In genomic region chr1:226733309-226733708, GRCh38 we compare ENCODE assay signal across 11 cellular contexts. TPM values are rescaled to one million over a fixed set of nuclear protein-coding genes. Genes with fewer than 3 reads are reported as not detected.
A peak's percentile ranks its signal among the peaks of the same experiment; 100 is the strongest.
DNase-seq lines count a peak whose midpoint lies in the region; ATAC-seq and TF ChIP-seq lines count a peak whose summit lies in the region.
"Had no signal": no experiment of that assay in that cellular context is flagged by ENCODE, and none has a peak within 500 bp of the region (broad histone marks: within the 10 kb centered on the region; RNA-seq: fewer than 3 reads in every experiment).

No MANE protein-coding gene starts in this region.

- H3K27ac ChIP-seq in skeletal muscle tissue (ENCODE audit: low read depth, low read length), result no peak overlapping the region
- H3K27ac ChIP-seq: tibial artery had no signal

- peaks cover 22% of the 10 kb centered on the region for H3K36me3 Mint-ChIP-seq in T-helper 17 cell (ENCODE audit: low read depth)
- H3K36me3 Mint-ChIP-seq in endothelial cell (ENCODE audit: low read depth, unreplicated experiment), result peaks cover 49% of the 10 kb centered on the region

- H3K9ac ChIP-seq in skeletal muscle tissue (ENCODE audit: low read depth in 1 of 3, low read length in 3 of 3), result peak overlapping the region in 2 of 3 donors; percentile 37 to 58

- no peaks in the 10 kb centered on the region for H3K9me3 Mint-ChIP-seq in endothelial cell (ENCODE audit: unreplicated experiment)
- H3K9me3 Mint-ChIP-seq: dendritic cell treated with granulocyte-macrophage colony-stimulating factor and Interleukin-4, amounts not matched to agents 40 ng/mL and 50 ng/mL, for 4 days had no signal

- DNase-seq in T-helper 17 cell (peak in 1 of 3 donors; percentile 42), endothelial cell (ENCODE audit: low spot score) (no peak), NCI-H2081 (lab: John Stamatoyannopoulos, UW) (no peak), BE2C (no peak), DMS53 (lab: John Stamatoyannopoulos, UW) (no peak)
- DNase-seq in activated CD4-positive, CD25-positive, alpha-beta regulatory T cell (lab: John Stamatoyannopoulos, UW), result no peak
- DNase-seq: tibial artery had no signal

- no peaks in the 10 kb centered on the region for H3K27me3 ChIP-seq in skeletal muscle tissue (ENCODE audit: control insufficient read depth in 3 of 3, insufficient read depth in 3 of 3, low read length in 3 of 3)
- peaks cover 28% of the 10 kb centered on the region for H3K27me3 ChIP-seq in BE2C
- H3K27me3 ChIP-seq: tibial artery had no signal

- H3K27me3 Mint-ChIP-seq in T-helper 17 cell, result no peaks in the 10 kb centered on the region
- H3K27me3 Mint-ChIP-seq in endothelial cell (ENCODE audit: unreplicated experiment), result peaks cover 6% of the 10 kb centered on the region
- H3K27me3 Mint-ChIP-seq: dendritic cell treated with granulocyte-macrophage colony-stimulating factor and Interleukin-4, amounts not matched to agents 40 ng/mL and 50 ng/mL, for 4 days had no signal

- TF ChIP-seq CTCF in endothelial cell (IDR thresholded peaks at IDR 0.05; ENCODE audit: unreplicated experiment) (no peak), BE2C (IDR thresholded peaks at IDR 0.05; ENCODE audit: low read depth, low read length) (no peak)

- peaks cover 2 to 19% (median 14%) of the 10 kb centered on the region in 3 donors for H3K36me3 ChIP-seq in skeletal muscle tissue (ENCODE audit: control insufficient read depth in 3 of 3, insufficient read depth in 3 of 3, low read length in 3 of 3)
- H3K36me3 ChIP-seq in BE2C, result no peaks in the 10 kb centered on the region

- no peaks in the 10 kb centered on the region for H3K9me3 ChIP-seq in T-helper 17 cell (ENCODE audit: control insufficient read depth, low read length, poor library complexity, severe bottlenecking)
- H3K9me3 ChIP-seq in skeletal muscle tissue (ENCODE audit: control insufficient read depth in 3 of 3, low read length in 3 of 3), result no peaks in the 10 kb centered on the region
- H3K9me3 ChIP-seq in BE2C, result no peaks in the 10 kb centered on the region
- H3K9me3 ChIP-seq: tibial artery had no signal

- peaks cover 59% of the 10 kb centered on the region for H3K4me1 Mint-ChIP-seq in T-helper 17 cell
- H3K4me1 Mint-ChIP-seq in endothelial cell (ENCODE audit: unreplicated experiment), result peaks cover 48% of the 10 kb centered on the region

- H3K4me1 ChIP-seq in skeletal muscle tissue (ENCODE audit: control insufficient read depth in 3 of 3, insufficient read depth in 3 of 3, low read length in 3 of 3) (peaks cover 26 to 48% (median 43%) of the 10 kb centered on the region in 3 donors), BE2C (no peaks in the 10 kb centered on the region)

- H3K27ac Mint-ChIP-seq in T-helper 17 cell, result peak overlapping the region; percentile 97
- H3K27ac Mint-ChIP-seq in endothelial cell (ENCODE audit: unreplicated experiment), result no peak overlapping the region

- H3K4me3 Mint-ChIP-seq in T-helper 17 cell (peak overlapping the region; percentile 96), endothelial cell (ENCODE audit: unreplicated experiment) (peak overlapping the region; percentile 77)
- H3K4me3 Mint-ChIP-seq: dendritic cell treated with granulocyte-macrophage colony-stimulating factor and Interleukin-4, amounts not matched to agents 40 ng/mL and 50 ng/mL, for 4 days had no signal

- ATAC-seq in T-helper 17 cell, result peak; percentile 11

- H3K4me3 ChIP-seq in GM08714 (ENCODE audit: low read length) (peak overlapping the region; percentile 62; the same call in 1 of the 2 replicates), skeletal muscle tissue (ENCODE audit: low read length in 3 of 3) (peak overlapping the region in 2 of 3 donors; percentile 49 to 69), BE2C (ENCODE audit: low read depth, low read length) (no peak overlapping the region)
- H3K4me3 ChIP-seq: smooth muscle cell, tibial artery had no signal

RNA-seq across cellular contexts. Expression of gene ITPKB, which starts 5.8 kb away (rescaled TPM):
- total RNA-seq in T-helper 17 cell (100 to 1,000 TPM; 128 to 166 TPM), endothelial cell (ENCODE audit: unreplicated experiment) (144 TPM), skeletal muscle tissue (18.8 TPM)
- 0.25 TPM for polyA plus RNA-seq in BE2C (2012; ENCODE audit: insufficient read depth, insufficient read length, low read depth)
